In the genomic region with DNA sequence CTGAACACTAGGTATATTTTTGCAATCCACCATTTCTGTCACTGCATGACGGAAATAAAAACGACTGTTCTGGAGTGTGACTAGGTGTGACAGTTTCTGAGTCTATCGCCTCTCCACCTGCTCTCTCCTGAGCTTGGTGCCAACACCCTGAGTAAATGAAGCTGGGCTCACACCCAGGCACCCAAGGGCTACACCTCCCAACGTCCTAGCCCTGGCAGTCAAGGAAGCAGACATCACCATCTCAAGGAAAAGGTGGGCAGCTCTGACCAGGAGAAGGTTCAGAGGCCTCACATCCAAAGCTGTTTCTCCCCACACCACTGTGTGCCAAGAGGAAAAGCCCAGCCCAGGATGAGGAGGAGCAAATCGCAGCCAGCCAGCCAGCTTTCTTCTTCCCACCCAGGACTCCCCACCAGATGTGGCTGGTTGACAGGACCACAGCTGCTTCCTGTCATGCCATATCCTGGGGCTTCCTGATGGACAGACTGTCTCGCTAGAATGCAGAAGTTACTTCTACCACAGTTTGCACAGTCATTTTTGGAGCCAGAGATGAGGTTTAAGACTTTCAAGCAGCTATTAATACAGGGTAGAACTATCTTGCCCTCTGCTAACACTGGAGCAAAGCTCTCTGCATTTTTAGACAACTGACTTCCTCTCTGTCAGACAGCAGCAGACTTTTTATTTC, we compare ENCODE assay signal across 9 cellular contexts. TPM values are rescaled to one million over a fixed set of nuclear protein-coding genes. Genes with fewer than 3 reads are reported as not detected.
DNase-seq lines count a peak whose midpoint lies in the region; ATAC-seq and TF ChIP-seq lines count a peak whose summit lies in the region.
"Had no signal": no experiment of that assay in that cellular context is flagged by ENCODE, and none has a peak within 500 bp of the region (broad histone marks: within the 10 kb centered on the region; RNA-seq: fewer than 3 reads in every experiment).

No MANE protein-coding gene starts in this region.

- peaks cover 79% of the 10 kb centered on the region for H3K4me1 Mint-ChIP-seq in activated CD4-positive, alpha-beta T cell treated with anti-CD3 and anti-CD28 coated beads for 36 hours

- H3K9me3 ChIP-seq in esophagus (ENCODE audit: control insufficient read depth in 2 of 2, insufficient read depth in 1 of 2, low read depth in 1 of 2, low read length in 1 of 2) (no peaks in the 10 kb centered on the region), neutrophil (no peaks in the 10 kb centered on the region)
- H3K9me3 ChIP-seq: A549 had no signal

- H3K4me3 ChIP-seq in esophagus (ENCODE audit: low read depth in 1 of 2, low read length in 2 of 2) = no peak overlapping the region
- H3K4me3 ChIP-seq in neutrophil (ENCODE audit: low read depth in 1 of 2, low read length in 1 of 2) = peak overlapping the region in 1 of 2 experiments; percentile 6
- H3K4me3 ChIP-seq: A549 had no signal

- H3K9me3 Mint-ChIP-seq in activated CD4-positive, alpha-beta T cell treated with anti-CD3 and anti-CD28 coated beads for 36 hours (ENCODE audit: low read depth) = no peaks in the 10 kb centered on the region

- intact Hi-C loops in activated CD4-positive, alpha-beta T cell treated with anti-CD3 and anti-CD28 coated beads for 36 hours (cut with DNase I, micrococcal nuclease) = loop anchor here (1.0 to 10.0 kb wide), 5 partner anchors 27 to 875 kb away; a partner anchor contains a TSS

- H3K4me3 Mint-ChIP-seq in activated CD4-positive, alpha-beta T cell treated with anti-CD3 and anti-CD28 coated beads for 36 hours = peak overlapping the region; percentile 54

- CTCF ChIA-PET in activated CD4-positive, alpha-beta T cell treated with anti-CD3 and anti-CD28 coated beads for 36 hours (lab: Charles Lee) = interaction anchor here (0.5 to 4.3 kb wide), 19 partner anchors 11 to 498 kb away, joined by 3 to 38 read pairs (median 3); a partner anchor contains a TSS

- H3K27ac ChIP-seq in esophagus (ENCODE audit: low read depth in 2 of 2, low read length in 1 of 2) (peak overlapping the region; percentile 93 to 97), neutrophil (peak overlapping the region; percentile 90)
- H3K27ac ChIP-seq: A549 had no signal

- no peak for TF ChIP-seq CTCF in neutrophil (IDR thresholded peaks at IDR 0.05)

- no peaks in the 10 kb centered on the region for H3K27me3 ChIP-seq in esophagus (ENCODE audit: control insufficient read depth in 1 of 2, insufficient read depth in 2 of 2, low read length in 2 of 2)
- H3K27me3 ChIP-seq in neutrophil = no peaks in the 10 kb centered on the region

- peaks cover 29% of the 10 kb centered on the region for H3K36me3 Mint-ChIP-seq in activated CD4-positive, alpha-beta T cell treated with anti-CD3 and anti-CD28 coated beads for 36 hours (ENCODE audit: low read depth)

- H3K4me1 ChIP-seq in esophagus (ENCODE audit: control insufficient read depth in 2 of 2, insufficient read depth in 2 of 2, low read length in 1 of 2) = peaks cover 4 to 18% of the 10 kb centered on the region in 2 donors
- H3K4me1 ChIP-seq in neutrophil (ENCODE audit: control insufficient read depth in 1 of 2, insufficient read depth in 1 of 2, low read depth in 1 of 2, low read length in 1 of 2) = peaks cover 72 to 77% of the 10 kb centered on the region in 2 experiments

- no peaks in the 10 kb centered on the region for H3K27me3 Mint-ChIP-seq in activated CD4-positive, alpha-beta T cell treated with anti-CD3 and anti-CD28 coated beads for 36 hours

- 17 to 22% methylated on average over 6 of the region's 6 CpGs for WGBS in esophagus, 2 donors

- peak overlapping the region; percentile 89 for H3K27ac Mint-ChIP-seq in activated CD4-positive, alpha-beta T cell treated with anti-CD3 and anti-CD28 coated beads for 36 hours

- peak; percentile 59 for ATAC-seq in activated CD4-positive, alpha-beta T cell treated with anti-CD3 and anti-CD28 coated beads for 36 hours
- ATAC-seq in HG03045 (IDR thresholded peaks at IDR 0.05; ENCODE audit: unreplicated experiment) = peak; percentile 43
- ATAC-seq: A549 had no signal

- H3K36me3 ChIP-seq in esophagus (ENCODE audit: control insufficient read depth in 2 of 2, insufficient read depth in 2 of 2, low read length in 1 of 2) (peaks cover 0 to 2% of the 10 kb centered on the region in 2 donors), neutrophil (no peaks in the 10 kb centered on the region)

- POLR2A ChIA-PET in activated CD4-positive, alpha-beta T cell treated with anti-CD3 and anti-CD28 coated beads for 36 hours (lab: Charles Lee) = interaction anchor here (0.5 to 1.9 kb wide), 12 partner anchors 11 to 1253 kb away, joined by 3 to 12 read pairs (median 4); a partner anchor contains a TSS

- DNase-seq in activated CD4-positive, alpha-beta T cell treated with anti-CD3 and anti-CD28 coated beads for 36 hours = peak; percentile 69
- DNase-seq in activated CD4-positive, alpha-beta T cell treated with anti-CD3 and anti-CD28 coated beads, Interleukin-2, amount 50 U/mL, for 4 hours = no peak
- DNase-seq in SKM-1 treated with dmso at 0.1 percent for 144 hours (lab: John Stamatoyannopoulos, UW; ENCODE audit: unreplicated experiment) (peak; percentile 91), NCI-H187 treated with DMSO at 0.1 percent for 48 hours (lab: John Stamatoyannopoulos, UW) (no peak), occipital lobe (lab: John Stamatoyannopoulos, UW) (no peak)

RNA-seq across cellular contexts. Expression of a gene that starts 3.3 kb away (rescaled TPM):
- total RNA-seq in activated CD4-positive, alpha-beta T cell treated with anti-CD3 and anti-CD28 coated beads for 36 hours = 10 to 100 TPM; 61.6 to 83.4 TPM
- polyA plus RNA-seq in esophagus = 10 to 100 TPM; 58.9 to 62.3 TPM
- 8.0 TPM for total RNA-seq in occipital lobe

RNA-seq across cellular contexts. Expression of a gene that starts 20.0 kb away (rescaled TPM):
- total RNA-seq in activated CD4-positive, alpha-beta T cell treated with anti-CD3 and anti-CD28 coated beads for 36 hours = 10 to 100 TPM; 75.7 to 93.3 TPM
- polyA plus RNA-seq in esophagus = 10 to 100 TPM; 26.5 to 27.4 TPM
- 37.9 TPM for total RNA-seq in occipital lobe

RNA-seq across cellular contexts. Expression of a gene that starts 26.9 kb away (rescaled TPM):
- total RNA-seq in activated CD4-positive, alpha-beta T cell treated with anti-CD3 and anti-CD28 coated beads for 36 hours = 10 to 100 TPM; 40.3 to 45.2 TPM
- polyA plus RNA-seq in esophagus = 100 to 1,000 TPM in 1 of 2 donors, 10 to 100 TPM in 1; 68.8 to 143 TPM
- 32.4 TPM for total RNA-seq in occipital lobe

RNA-seq across cellular contexts. Expression of a gene that starts 36.8 kb away (rescaled TPM):
- total RNA-seq in activated CD4-positive, alpha-beta T cell treated with anti-CD3 and anti-CD28 coated beads for 36 hours = 10 to 100 TPM; 39.3 to 49.7 TPM
- 10 to 100 TPM; 46.4 to 53.0 TPM for polyA plus RNA-seq in esophagus
- total RNA-seq in occipital lobe = 64.6 TPM

RNA-seq across cellular contexts. Expression of a gene that starts 43.4 kb away (rescaled TPM):
- total RNA-seq in activated CD4-positive, alpha-beta T cell treated with anti-CD3 and anti-CD28 coated beads for 36 hours = under 1 TPM in 1 of 2 experiments, not detected in 1; 0.11 TPM
- polyA plus RNA-seq in esophagus = 1 to 10 TPM in 1 of 2 donors, under 1 TPM in 1; 0.48 to 1.2 TPM
- total RNA-seq in occipital lobe = 1.6 TPM
- polyA plus RNA-seq: A549 had no signal

Comparison
In these comparisons a context has a peak if more than half of its experiments do, and no peak if none do; other contexts are left out.
1. DNase-seq: peak in activated CD4-positive, alpha-beta T cell treated with anti-CD3 and anti-CD28 coated beads for 36 hours (single experiment) and SKM-1 treated with dmso at 0.1 percent for 144 hours (single experiment); none in activated CD4-positive, alpha-beta T cell treated with anti-CD3 and anti-CD28 coated beads, Interleukin-2, amount 50 U/mL, for 4 hours (0 of 2), NCI-H187 treated with DMSO at 0.1 percent for 48 hours (single experiment) and occipital lobe (single experiment).